In the genomic region with DNA sequence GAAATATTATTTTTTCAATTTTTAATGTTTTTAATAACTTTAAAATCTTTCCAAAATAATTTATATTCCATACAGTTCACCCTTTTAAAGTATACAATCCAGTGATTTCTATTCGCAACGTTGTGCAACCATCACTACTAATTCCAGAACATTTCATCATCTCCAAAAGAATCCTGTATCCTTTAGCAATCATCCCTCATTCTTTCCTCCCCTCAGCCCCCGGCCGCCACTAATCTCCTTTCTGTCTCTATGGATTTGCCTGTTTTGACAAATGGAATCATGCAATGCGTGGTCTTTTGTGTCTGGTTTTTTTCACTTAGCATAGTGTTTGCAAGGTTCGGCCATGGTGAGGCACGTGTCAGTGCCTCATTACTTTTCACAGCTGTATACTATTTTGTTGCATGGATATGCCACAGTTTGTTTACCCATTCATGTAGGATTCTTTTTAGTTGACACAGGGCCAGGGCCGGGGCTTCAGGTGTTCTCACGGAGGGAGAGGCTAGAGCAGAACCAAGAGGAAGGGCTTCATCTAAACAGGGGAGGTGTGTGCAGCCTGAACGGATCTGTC, we compare ENCODE assay signal across 3 cellular contexts.
A peak's percentile ranks its signal among the peaks of the same experiment; 100 is the strongest.
TF ChIP-seq lines count a peak whose summit lies in the region.

No MANE protein-coding gene starts in this region.

TF ChIP-seq in SK-N-SH treated with all-trans-retinoic acid at 6 μM for 48 hours, 23 proteins besides CTCF, POLR2A, EP300 and RAD21:
- TF ChIP-seq ZC3H10 (CRISPR knock-in tag; IDR thresholded peaks at IDR 0.05): no peak
- TF ChIP-seq ZNF8 (CRISPR knock-in tag; IDR thresholded peaks at IDR 0.05): peak; percentile 91
TF ChIP-seq in SK-N-SH treated with all-trans-retinoic acid at 6 μM for 48 hours: peak in this region for 1.

TF ChIP-seq in SK-N-SH, 30 proteins besides CTCF, POLR2A, EP300 and RAD21:
- TF ChIP-seq, protein P1, sequence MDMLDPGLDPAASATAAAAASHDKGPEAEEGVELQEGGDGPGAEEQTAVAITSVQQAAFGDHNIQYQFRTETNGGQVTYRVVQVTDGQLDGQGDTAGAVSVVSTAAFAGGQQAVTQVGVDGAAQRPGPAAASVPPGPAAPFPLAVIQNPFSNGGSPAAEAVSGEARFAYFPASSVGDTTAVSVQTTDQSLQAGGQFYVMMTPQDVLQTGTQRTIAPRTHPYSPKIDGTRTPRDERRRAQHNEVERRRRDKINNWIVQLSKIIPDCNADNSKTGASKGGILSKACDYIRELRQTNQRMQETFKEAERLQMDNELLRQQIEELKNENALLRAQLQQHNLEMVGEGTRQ (IDR thresholded peaks at IDR 0.05; ENCODE audit: borderline replicate concordance, low read depth, low read length): no peak
- TF ChIP-seq ELF1 (IDR thresholded peaks at IDR 0.05): no peak
- TF ChIP-seq MEF2A (IDR thresholded peaks at IDR 0.05; ENCODE audit: borderline replicate concordance, low read depth): no peak
- TF ChIP-seq, protein P2, sequence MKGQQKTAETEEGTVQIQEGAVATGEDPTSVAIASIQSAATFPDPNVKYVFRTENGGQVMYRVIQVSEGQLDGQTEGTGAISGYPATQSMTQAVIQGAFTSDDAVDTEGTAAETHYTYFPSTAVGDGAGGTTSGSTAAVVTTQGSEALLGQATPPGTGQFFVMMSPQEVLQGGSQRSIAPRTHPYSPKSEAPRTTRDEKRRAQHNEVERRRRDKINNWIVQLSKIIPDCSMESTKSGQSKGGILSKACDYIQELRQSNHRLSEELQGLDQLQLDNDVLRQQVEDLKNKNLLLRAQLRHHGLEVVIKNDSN (IDR thresholded peaks at IDR 0.05; ENCODE audit: borderline replicate concordance, low read depth): no peak
- no peak for TF ChIP-seq SMC3 (IDR thresholded peaks at IDR 0.05; ENCODE audit: low read depth, low read length)
- no peak for TF ChIP-seq FOSL2 (IDR thresholded peaks at IDR 0.05; ENCODE audit: borderline replicate concordance, low read depth)
- no peak for TF ChIP-seq NFIC (IDR thresholded peaks at IDR 0.05; ENCODE audit: borderline replicate concordance)
TF ChIP-seq in SK-N-SH: peak in this region for 0.

TF ChIP-seq in HepG2, 621 proteins besides CTCF, POLR2A, EP300 and RAD21:
- TF ChIP-seq ZNF792 (CRISPR knock-in tag; IDR thresholded peaks at IDR 0.05) (no peak), CEBPB (IDR thresholded peaks at IDR 0.05; ENCODE audit: borderline replicate concordance, low read depth, low read length) (peak; percentile 49; the same call in 1 of the 2 replicates)
